ENCODE assay signal across 14 cellular contexts in the genomic region with DNA sequence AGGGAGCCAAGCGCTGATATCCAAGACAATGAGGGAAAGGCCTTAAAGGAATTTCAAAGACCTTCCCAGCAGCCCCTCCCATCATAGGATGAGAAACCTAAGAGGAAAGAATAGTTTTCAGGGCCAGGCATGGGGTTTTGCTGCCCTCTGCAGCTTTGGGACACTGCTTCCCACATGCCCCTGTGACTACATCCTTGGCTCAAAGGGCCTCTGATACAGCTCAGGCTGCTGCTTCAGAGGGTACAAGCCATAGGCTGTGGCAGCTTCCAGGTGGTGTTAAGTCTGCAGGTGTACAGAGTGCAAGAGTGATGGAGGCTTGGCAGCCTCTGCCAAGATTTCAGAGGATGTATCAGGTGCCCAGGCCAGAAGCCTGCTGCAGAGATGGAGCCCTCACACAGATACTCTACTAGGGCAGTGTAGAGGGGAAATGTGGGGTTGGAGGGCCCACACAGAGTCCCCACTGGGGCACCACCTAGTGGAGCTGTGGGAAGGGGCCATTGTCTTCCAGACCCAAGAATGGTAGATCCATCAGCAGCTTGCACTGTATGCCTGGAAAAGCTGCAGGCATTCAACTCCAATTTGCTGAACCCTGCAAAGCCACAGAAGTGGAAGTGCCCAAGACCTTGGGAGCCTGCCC.
DNase-seq lines count a peak whose midpoint lies in the region; ATAC-seq, FAIRE-seq and TF ChIP-seq lines count a peak whose summit lies in the region.
"Had no signal": no experiment of that assay in that cellular context is flagged by ENCODE, and none has a peak within 500 bp of the region (broad histone marks: within the 10 kb centered on the region; RNA-seq: fewer than 3 reads in every experiment).

No MANE protein-coding gene starts in this region.

- peaks cover 17% of the 10 kb centered on the region for H3K9me3 Mint-ChIP-seq in activated T-helper 2 cell treated with anti-CD3 and anti-CD28 coated beads, Interferon-gamma antibody, Interleukin-2, Interleukin-4, amounts not matched to agents 10 μg/mL and 5 μg/mL and 100 μg/mL, durations not matched to agents 14 hours and 24 hours and 36 hours
- H3K9me3 Mint-ChIP-seq: dendritic cell treated with granulocyte-macrophage colony-stimulating factor and Interleukin-4, amounts not matched to agents 40 ng/mL and 50 ng/mL, for 4 days had no signal

- H3K4me1 ChIP-seq in OCI-LY3 (ENCODE audit: low read length) (peaks cover 7% of the 10 kb centered on the region), psoas muscle (peaks cover 12% of the 10 kb centered on the region), prostate gland (replicated peaks) (peaks cover 17% of the 10 kb centered on the region), pancreas (peaks cover 9 to 14% (median 9%) of the 10 kb centered on the region in 3 donors)

- H3K4me3 ChIP-seq in H7 (ENCODE audit: insufficient read depth, low read depth, low read length) (no peak overlapping the region), OCI-LY3 (ENCODE audit: low read length) (no peak overlapping the region), psoas muscle (no peak overlapping the region), prostate gland (no peak overlapping the region), pancreas (no peak overlapping the region)

- no peaks in the 10 kb centered on the region for H3K9me3 ChIP-seq in OCI-LY3 (ENCODE audit: insufficient read depth, low read length)
- no peaks in the 10 kb centered on the region for H3K9me3 ChIP-seq in psoas muscle
- H3K9me3 ChIP-seq in prostate gland, result no peaks in the 10 kb centered on the region
- H3K9me3 ChIP-seq in pancreas, result no peaks in the 10 kb centered on the region

- no peak overlapping the region for H3K27ac Mint-ChIP-seq in activated T-helper 2 cell treated with anti-CD3 and anti-CD28 coated beads, Interferon-gamma antibody, Interleukin-2, Interleukin-4, amounts not matched to agents 10 μg/mL and 5 μg/mL and 100 μg/mL, durations not matched to agents 14 hours and 24 hours and 36 hours
- H3K27ac Mint-ChIP-seq: activated CD8-positive, alpha-beta T cell treated with anti-CD3 and anti-CD28 coated beads, Interleukin-2, amount 10 ng/mL, durations not matched to agents 7 days and 5 days; activated naive CD4-positive, alpha-beta T cell treated with anti-CD3 and anti-CD28 coated beads, Interleukin-2, amount 50 U/mL, for 72 hours; dendritic cell treated with granulocyte-macrophage colony-stimulating factor and Interleukin-4, amounts not matched to agents 40 ng/mL and 50 ng/mL, for 4 days; mesothelial cell of epicardium had no signal

- FAIRE-seq in urothelium cell line (lab: Jason Lieb, UNC) (no peak), pancreas (lab: Jason Lieb, UNC) (no peak)

- TF ChIP-seq CTCF in OCI-LY3 (IDR thresholded peaks at IDR 0.05; ENCODE audit: low read depth, low read length), result peak; percentile 17; the same call in 1 of the 2 replicates
- TF ChIP-seq CTCF in psoas muscle (IDR thresholded peaks at IDR 0.05), result no peak
- TF ChIP-seq CTCF in prostate gland (IDR thresholded peaks at IDR 0.05), result no peak
- no peak for TF ChIP-seq CTCF in pancreas (IDR thresholded peaks at IDR 0.05)

- intact Hi-C loops in psoas muscle (cut with DNase I), result no loop called here
- intact Hi-C loops in activated T-helper 2 cell treated with anti-CD3 and anti-CD28 coated beads, Interferon-gamma antibody, Interleukin-2, Interleukin-4, amounts not matched to agents 10 μg/mL and 5 μg/mL and 100 μg/mL, durations not matched to agents 14 hours and 24 hours and 36 hours (cut with micrococcal nuclease), result no loop called here
- intact Hi-C loops in prostate gland (cut with DNase I), result no loop called here
- intact Hi-C loops in pancreas (cut with DNase I), result no loop called here

- DNase-seq in H7 (peak; percentile 80), psoas muscle (no peak), urothelium cell line (ENCODE audit: low spot score) (no peak), prostate gland (ENCODE audit: low spot score) (no peak), pancreas (no peak)
- no peak for DNase-seq in activated T-helper 2 cell treated with anti-CD3 and anti-CD28 coated beads, Interferon-gamma antibody, Interleukin-2, Interleukin-4, amounts not matched to agents 10 μg/mL and 5 μg/mL and 100 μg/mL, durations not matched to agents 14 hours and 24 hours and 36 hours (ENCODE audit: low spot score)
- DNase-seq: activated CD8-positive, alpha-beta T cell treated with anti-CD3 and anti-CD28 coated beads, Interleukin-2, amount 10 ng/mL, durations not matched to agents 7 days and 5 days; NCI-H1436; NCI-H748 treated with DMSO at 0.1 percent for 48 hours had no signal

- no peak overlapping the region for H3K4me3 Mint-ChIP-seq in activated T-helper 2 cell treated with anti-CD3 and anti-CD28 coated beads, Interferon-gamma antibody, Interleukin-2, Interleukin-4, amounts not matched to agents 10 μg/mL and 5 μg/mL and 100 μg/mL, durations not matched to agents 14 hours and 24 hours and 36 hours (ENCODE audit: low read depth)
- H3K4me3 Mint-ChIP-seq: activated CD8-positive, alpha-beta T cell treated with anti-CD3 and anti-CD28 coated beads, Interleukin-2, amount 10 ng/mL, durations not matched to agents 7 days and 5 days; dendritic cell treated with granulocyte-macrophage colony-stimulating factor and Interleukin-4, amounts not matched to agents 40 ng/mL and 50 ng/mL, for 4 days; mesothelial cell of epicardium had no signal

- H3K27me3 Mint-ChIP-seq in activated T-helper 2 cell treated with anti-CD3 and anti-CD28 coated beads, Interferon-gamma antibody, Interleukin-2, Interleukin-4, amounts not matched to agents 10 μg/mL and 5 μg/mL and 100 μg/mL, durations not matched to agents 14 hours and 24 hours and 36 hours (ENCODE audit: low read depth), result no peaks in the 10 kb centered on the region
- H3K27me3 Mint-ChIP-seq: dendritic cell treated with granulocyte-macrophage colony-stimulating factor and Interleukin-4, amounts not matched to agents 40 ng/mL and 50 ng/mL, for 4 days had no signal

- H3K9ac ChIP-seq in OCI-LY3 (ENCODE audit: low read length), result no peak overlapping the region

- H3K27ac ChIP-seq in OCI-LY3 (ENCODE audit: low read length) (no peak overlapping the region), psoas muscle (no peak overlapping the region), prostate gland (no peak overlapping the region), pancreas (no peak overlapping the region)

- 82 to 85% (median 84%) methylated on average over 1 of the region's 1 CpG for WGBS in psoas muscle, 3 donors
- 81% methylated on average over 1 of the region's 1 CpG for WGBS in prostate gland
- WGBS in pancreas, 2 donors, result 100% methylated on average over 1 of the region's 1 CpG

- H3K36me3 ChIP-seq in H7 (replicated peaks; ENCODE audit: control insufficient read depth, insufficient read depth, low read length) (peaks cover 4% of the 10 kb centered on the region; the same call in 1 of the 2 replicates), OCI-LY3 (replicated peaks; ENCODE audit: low read depth, low read length) (no peaks in the 10 kb centered on the region), psoas muscle (ENCODE audit: insufficient read depth in 1 of 2, low read depth in 1 of 2) (no peaks in the 10 kb centered on the region), prostate gland (no peaks in the 10 kb centered on the region), pancreas (no peaks in the 10 kb centered on the region)

- H3K36me3 Mint-ChIP-seq in activated T-helper 2 cell treated with anti-CD3 and anti-CD28 coated beads, Interferon-gamma antibody, Interleukin-2, Interleukin-4, amounts not matched to agents 10 μg/mL and 5 μg/mL and 100 μg/mL, durations not matched to agents 14 hours and 24 hours and 36 hours (ENCODE audit: low read depth), result peaks cover 62% of the 10 kb centered on the region

- H2AFZ ChIP-seq in OCI-LY3 (ENCODE audit: low read depth, low read length), result no peak overlapping the region

- no peaks in the 10 kb centered on the region for H4K20me1 ChIP-seq in OCI-LY3 (ENCODE audit: insufficient read depth, low read length)

- peak; percentile 29 for ATAC-seq in esophagus mucosa
- peak in 3 of 4 donors; percentile 68 to 72 (median 69) for ATAC-seq in psoas muscle
- ATAC-seq in pancreas, result no peak
- ATAC-seq: activated CD8-positive, alpha-beta T cell treated with anti-CD3 and anti-CD28 coated beads, Interleukin-2, amount 10 ng/mL, durations not matched to agents 7 days and 5 days had no signal

- no peaks in the 10 kb centered on the region for H3K27me3 ChIP-seq in H7 (ENCODE audit: control insufficient read depth, insufficient read depth, low read length)
- no peaks in the 10 kb centered on the region for H3K27me3 ChIP-seq in OCI-LY3 (ENCODE audit: low read depth, low read length)
- H3K27me3 ChIP-seq in psoas muscle (ENCODE audit: insufficient read depth in 3 of 3, low read length in 2 of 3), result no peaks in the 10 kb centered on the region
- no peaks in the 10 kb centered on the region for H3K27me3 ChIP-seq in prostate gland (replicated peaks; ENCODE audit: insufficient read depth)
- H3K27me3 ChIP-seq in pancreas, result no peaks in the 10 kb centered on the region

- peaks cover 36% of the 10 kb centered on the region for H3K4me1 Mint-ChIP-seq in activated T-helper 2 cell treated with anti-CD3 and anti-CD28 coated beads, Interferon-gamma antibody, Interleukin-2, Interleukin-4, amounts not matched to agents 10 μg/mL and 5 μg/mL and 100 μg/mL, durations not matched to agents 14 hours and 24 hours and 36 hours (ENCODE audit: low read depth)

- TF ChIP-seq POLR2A in prostate gland (IDR thresholded peaks at IDR 0.05), result no peak

- H3K79me2 ChIP-seq in OCI-LY3 (ENCODE audit: low read length), result no peaks in the 10 kb centered on the region

- no peak overlapping the region for H3K4me2 ChIP-seq in OCI-LY3 (ENCODE audit: low read length)

Comparison
In these comparisons a context has a peak if more than half of its experiments do, and no peak if none do; other contexts are left out.
1. ATAC-seq: peak in esophagus mucosa (single experiment) and psoas muscle (3 of 4); none in pancreas (0 of 4).